In the genomic region with DNA sequence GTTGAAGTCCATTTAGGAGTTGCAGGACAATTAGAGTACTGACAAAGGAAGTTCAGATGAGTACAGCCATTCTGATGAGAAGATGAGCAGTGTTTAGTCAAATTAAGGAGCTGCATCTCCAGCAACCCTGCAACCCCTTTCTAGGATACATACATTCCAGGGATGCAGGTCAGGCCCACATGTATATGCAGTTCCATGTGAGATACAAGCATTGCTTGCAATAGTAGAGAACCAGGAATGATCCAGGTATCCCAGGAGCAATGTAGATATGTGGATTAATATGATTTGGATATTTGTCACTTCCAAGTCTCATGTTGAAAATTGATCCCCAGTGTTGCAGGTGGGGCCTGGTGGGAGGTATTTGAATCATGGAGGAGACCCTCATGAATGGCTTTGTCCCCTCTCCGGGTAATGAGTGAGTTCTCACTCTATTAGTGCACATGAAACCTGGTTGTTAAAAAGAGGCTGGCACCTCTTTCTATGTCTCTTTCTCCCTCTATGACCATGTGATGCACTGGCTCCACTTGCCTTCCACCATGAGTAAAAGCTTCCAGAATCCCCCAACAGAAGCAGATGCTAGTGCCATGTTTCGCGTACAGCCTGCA, we compare ENCODE assay signal across 27 cellular contexts. TPM values are rescaled to one million over a fixed set of nuclear protein-coding genes. Genes with fewer than 3 reads are reported as not detected.
"Had no signal": no experiment of that assay in that cellular context is flagged by ENCODE, and none has a peak within 500 bp of the region (broad histone marks: within the 10 kb centered on the region; RNA-seq: fewer than 3 reads in every experiment).

No MANE protein-coding gene starts in this region.

- H3K9me3 Mint-ChIP-seq: activated CD4-positive, alpha-beta memory T cell treated with anti-CD3 and anti-CD28 coated beads, Interleukin-2, amount 10 ng/mL, durations not matched to agents 7 days and 5 days; activated naive CD4-positive, alpha-beta T cell treated with anti-CD3 and anti-CD28 coated beads for 36 hours; activated T-helper 17 cell treated with anti-CD3 and anti-CD28 coated beads, Interleukin-2, amount 50 U/mL, for 72 hours had no signal

- H3K4me3 ChIP-seq: MG63 had no signal

- ATAC-seq: activated T-helper 17 cell treated with anti-CD3 and anti-CD28 coated beads, Interleukin-2, amount 50 U/mL, for 72 hours; T-helper 17 cell; WTC11 had no signal

- H3K27me3 Mint-ChIP-seq: activated naive CD8-positive, alpha-beta T cell; activated T-helper 17 cell treated with anti-CD3 and anti-CD28 coated beads, Interleukin-2, amount 50 U/mL, for 72 hours had no signal

- H3K4me3 Mint-ChIP-seq: activated CD4-positive, alpha-beta memory T cell treated with anti-CD3 and anti-CD28 coated beads, Interleukin-2, amount 10 ng/mL, durations not matched to agents 7 days and 5 days; activated naive CD4-positive, alpha-beta T cell treated with anti-CD3 and anti-CD28 coated beads for 36 hours; activated naive CD8-positive, alpha-beta T cell; activated T-helper 17 cell treated with anti-CD3 and anti-CD28 coated beads, Interleukin-2, amount 50 U/mL, for 72 hours; T-helper 17 cell; WTC11 had no signal

- H3K27ac Mint-ChIP-seq: activated CD4-positive, alpha-beta memory T cell treated with anti-CD3 and anti-CD28 coated beads, Interleukin-2, amount 10 ng/mL, durations not matched to agents 7 days and 5 days; activated naive CD4-positive, alpha-beta T cell treated with anti-CD3 and anti-CD28 coated beads for 36 hours; activated naive CD8-positive, alpha-beta T cell; activated T-helper 17 cell treated with anti-CD3 and anti-CD28 coated beads, Interleukin-2, amount 50 U/mL, for 72 hours; T-helper 17 cell; WTC11 had no signal

- DNase-seq: activated CD4-positive, alpha-beta memory T cell treated with anti-CD3 and anti-CD28 coated beads, Interleukin-2, amount 10 ng/mL, durations not matched to agents 7 days and 5 days; activated CD4-positive, alpha-beta T cell treated with anti-CD3 and anti-CD28 coated beads for 1 hour; activated CD4-positive, alpha-beta T cell treated with anti-CD3 and anti-CD28 coated beads, Interleukin-2, amount 50 U/mL, for 1 hour; activated gamma-delta T cell; activated naive CD4-positive, alpha-beta T cell treated with anti-CD3 and anti-CD28 coated beads for 36 hours; activated T-cell treated with anti-CD3 and anti-CD28 coated beads for 4 hours; activated T-cell treated with anti-CD3 and anti-CD28 coated beads, Interleukin-2, amount 50 U/mL, for 48 hours; amygdala; MG63; MV-4-11; NCI-H1092 treated with DMSO at 0.1 percent for 48 hours; NCI-H1417 treated with DMSO at 0.1 percent for 48 hours; NCI-H1694; NCI-H2029; NCI-H2107; NCI-H2171 treated with DMSO at 0.1 percent for 48 hours; NCI-H226; NCI-H510A; NCI-H526 treated with DMSO at 0.1 percent for 48 hours; NCI-H82; SIG-M5; T-helper 17 cell; T-helper 9 cell had no signal

- H3K4me1 Mint-ChIP-seq: WTC11 had no signal

- H3K36me3 ChIP-seq: MG63 had no signal

RNA-seq across cellular contexts. Expression of a gene that starts 57.6 kb away (rescaled TPM):
- total RNA-seq: RPMI7951 had no signal
